ENCODE assay signal across 9 cellular contexts in the genomic region with DNA sequence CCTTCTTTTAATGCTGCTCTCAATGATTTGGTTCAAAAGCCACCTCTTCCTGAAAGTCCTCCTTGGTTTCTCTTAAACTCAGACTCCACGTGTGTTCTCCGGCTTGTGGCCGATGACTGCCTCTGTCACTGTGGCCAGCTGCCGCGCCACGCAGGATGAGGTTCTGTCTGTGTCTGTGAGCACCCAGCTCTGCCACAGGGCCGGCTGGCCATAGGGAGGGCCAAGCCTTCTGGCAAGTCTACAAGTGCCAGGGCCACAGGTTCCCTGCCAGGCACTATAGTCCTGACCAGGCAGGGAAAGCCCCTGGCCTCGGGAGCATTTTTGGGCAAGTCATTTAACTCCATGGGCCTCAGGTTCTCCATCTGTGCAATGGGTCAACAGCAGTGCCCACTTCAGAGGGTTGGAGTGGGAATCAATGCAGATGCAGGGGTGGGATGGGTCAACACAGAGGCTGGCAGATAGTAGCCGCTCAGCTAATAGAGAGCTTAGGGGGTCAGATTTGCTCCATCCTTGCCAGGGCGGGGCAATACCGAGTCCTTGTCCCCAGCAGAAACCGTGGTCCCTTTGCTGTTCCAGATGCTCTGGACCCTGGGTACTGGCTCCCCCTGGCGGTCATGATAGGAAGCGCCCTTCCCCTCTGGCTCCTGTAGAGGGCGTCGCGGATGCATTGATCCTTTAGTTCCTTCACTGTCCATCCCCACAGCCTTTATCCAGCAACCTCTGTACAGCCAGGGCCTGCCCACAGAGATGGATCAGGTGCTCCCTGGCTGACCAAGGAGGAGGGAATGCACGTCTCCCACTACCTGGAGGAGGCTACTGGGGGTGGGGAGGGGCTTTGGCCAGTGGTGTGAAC. TPM values are rescaled to one million over a fixed set of nuclear protein-coding genes. Genes with fewer than 3 reads are reported as not detected.
DNase-seq lines count a peak whose midpoint lies in the region; ATAC-seq and TF ChIP-seq lines count a peak whose summit lies in the region.
"Had no signal": no experiment of that assay in that cellular context is flagged by ENCODE, and none has a peak within 500 bp of the region (broad histone marks: within the 10 kb centered on the region; RNA-seq: fewer than 3 reads in every experiment).

No MANE protein-coding gene starts in this region.

- H3K9me3 ChIP-seq in colonic mucosa: no peaks in the 10 kb centered on the region
- H3K9me3 ChIP-seq in right lobe of liver: no peaks in the 10 kb centered on the region

- DNase-seq in NCI-H524 (lab: John Stamatoyannopoulos, UW): peak; percentile 66 to 87
- peak; percentile 92 for DNase-seq in activated CD4-positive, alpha-beta T cell treated with anti-CD3 and anti-CD28 coated beads for 48 hours
- DNase-seq in colonic mucosa: peak; percentile 81
- DNase-seq in right lobe of liver: peak; percentile 75 to 84 (median 83)
- DNase-seq in stimulated activated CD4-positive, alpha-beta T cell treated with anti-CD3 and anti-CD28 coated beads, TNF-alpha, amount 100 ng/mL, for 24 hours (ENCODE audit: low read depth in 3 of 3): peak; percentile 70 to 85 (median 78)
- no peak for DNase-seq in cortex of kidney (lab: John Stamatoyannopoulos, UW)

- no peak overlapping the region for H3K9ac ChIP-seq in colonic mucosa (ENCODE audit: low read depth in 2 of 2, low read length in 2 of 2)

- H3K4me1 ChIP-seq in colonic mucosa (no peaks in the 10 kb centered on the region), right lobe of liver (no peaks in the 10 kb centered on the region)

- ATAC-seq in HG03175 (IDR thresholded peaks at IDR 0.05; ENCODE audit: unreplicated experiment) (peak; percentile 60), right lobe of liver (peak; percentile 87 to 96 (median 92))

- H3K27ac ChIP-seq in colonic mucosa (no peak overlapping the region), right lobe of liver (peak overlapping the region in 1 of 3 donors; percentile 5)

- TF ChIP-seq POLR2A in right lobe of liver (IDR thresholded peaks at IDR 0.05): no peak

- H3K36me3 ChIP-seq in colonic mucosa: no peaks in the 10 kb centered on the region
- no peaks in the 10 kb centered on the region for H3K36me3 ChIP-seq in right lobe of liver

- no peak overlapping the region for H3K4me3 ChIP-seq in colonic mucosa
- H3K4me3 ChIP-seq in right lobe of liver: no peak overlapping the region
- H3K4me3 ChIP-seq: skin epidermis had no signal

- WGBS in right lobe of liver (ENCODE audit: insufficient coverage, low coverage, low lambda C conversion rate, missing lambda C conversion rate): 15% methylated on average over 8 of the region's 18 CpGs

- peak; percentile 100 for TF ChIP-seq CTCF in GM12873 (IDR thresholded peaks at IDR 0.05; ENCODE audit: insufficient read depth, low read depth, low read length, missing control alignments)
- TF ChIP-seq CTCF in colonic mucosa (IDR thresholded peaks at IDR 0.05): peak; percentile 99
- peak; percentile 100 for TF ChIP-seq CTCF in right lobe of liver (IDR thresholded peaks at IDR 0.05)

- H3K27me3 ChIP-seq in colonic mucosa (no peaks in the 10 kb centered on the region), right lobe of liver (no peaks in the 10 kb centered on the region)

- intact Hi-C loops in colonic mucosa (cut with DNase I) (loop anchor here (2.0 kb wide), 1 partner anchor 48 kb away; no protein-coding TSS in a partner anchor), right lobe of liver (cut with DNase I) (loop anchor here in 1 of 2 donors (5.0 kb wide), 2 partner anchors 57 to 72 kb away; no protein-coding TSS in a partner anchor)

RNA-seq across cellular contexts. Expression of gene ADGRG3, which starts 19.3 kb away (rescaled TPM):
- total RNA-seq in colonic mucosa (under 1 TPM; 0.27 to 0.82 TPM), right lobe of liver (1 to 10 TPM in 1 of 6 experiments, under 1 TPM in 5; 0.37 to 1.6 (median 0.83) TPM)

RNA-seq across cellular contexts. Expression of gene ADGRG1, which starts 20.4 kb away (rescaled TPM):
- total RNA-seq in colonic mucosa (100 to 1,000 TPM in 1 of 2 donors, 10 to 100 TPM in 1; 68.9 to 126 TPM), right lobe of liver (1 to 10 TPM; 1.8 to 4.2 (median 3.4) TPM)

RNA-seq across cellular contexts. Expression of gene DRC7, which starts 45.8 kb away (rescaled TPM):
- total RNA-seq in colonic mucosa (not detected), right lobe of liver (under 1 TPM; 0.06 to 0.37 (median 0.19) TPM)

Comparison
In these comparisons a context has a peak if more than half of its experiments do, and no peak if none do; other contexts are left out.
1. RNA of gene ADGRG1, which starts 20.4 kb away (total RNA-seq): 68.9 to 126 TPM in colonic mucosa; 1.8 to 4.2 TPM in right lobe of liver; every median in the first group is over 10 times any median in the second.
2. Peak in every context shown above with its lines, with median percentiles within 50 percentile points of each other: CTCF ChIP-seq.